In genomic region chr3:136195258-136196063, GRCh38 we compare ENCODE assay signal across 8 cellular contexts. TPM values are rescaled to one million over a fixed set of nuclear protein-coding genes. Genes with fewer than 3 reads are reported as not detected.
DNase-seq lines count a peak whose midpoint lies in the region; ATAC-seq, FAIRE-seq and TF ChIP-seq lines count a peak whose summit lies in the region.

No MANE protein-coding gene starts in this region.

- peaks cover 2% of the 10 kb centered on the region for H3K36me3 Mint-ChIP-seq in progenitor cell of endocrine pancreas (ENCODE audit: insufficient read depth)

- ATAC-seq in GM21381 (IDR thresholded peaks at IDR 0.05; ENCODE audit: unreplicated experiment): peak; percentile 31
- peak; percentile 40 for ATAC-seq in RWPE2 (ENCODE audit: low read depth)

- peak in 1 of 2 donors; percentile 41 for TF ChIP-seq POLR2A in adrenal gland (IDR thresholded peaks at IDR 0.05)

- H3K4me3 ChIP-seq in HUES6 (ENCODE audit: low read depth, low read length) (peak overlapping the region; percentile 91), RWPE2 (ENCODE audit: severe bottlenecking) (peak overlapping the region; percentile 89), adrenal gland (peak overlapping the region; percentile 25 to 81 (median 68)), left ventricle myocardium inferior (peak overlapping the region; percentile 77)

- H3K4me1 ChIP-seq in HUES6 (ENCODE audit: control insufficient read depth, insufficient read depth, low read length) (peaks cover 21% of the 10 kb centered on the region), RWPE2 (ENCODE audit: insufficient read depth, poor library complexity, severe bottlenecking) (peaks cover 17% of the 10 kb centered on the region), adrenal gland (replicated peaks in 1 of 2) (peaks cover 36 to 41% of the 10 kb centered on the region in 2 donors), left ventricle myocardium inferior (peaks cover 62% of the 10 kb centered on the region)

- 0% methylated on average over 13 to 102 of the region's 103 CpGs for WGBS in adrenal gland, 4 donors

- peaks cover 37% of the 10 kb centered on the region for H3K4me1 Mint-ChIP-seq in progenitor cell of endocrine pancreas (ENCODE audit: low read depth)

- intact Hi-C loops in adrenal gland (cut with DNase I): loop anchor here in 1 of 2 donors (5.0 to 10.0 kb wide), 2 partner anchors 52 to 111 kb away; no protein-coding TSS in a partner anchor
- intact Hi-C loops in left ventricle myocardium inferior (cut with micrococcal nuclease): loop anchor here (10.0 kb wide), 1 partner anchor 49 kb away; no protein-coding TSS in a partner anchor

- peak overlapping the region; percentile 99 for H3K27ac Mint-ChIP-seq in progenitor cell of endocrine pancreas

- H3K27me3 Mint-ChIP-seq in progenitor cell of endocrine pancreas: no peaks in the 10 kb centered on the region

- TF ChIP-seq CTCF in RWPE2 (IDR thresholded peaks at IDR 0.05; ENCODE audit: poor library complexity, severe bottlenecking) (no peak), adrenal gland (IDR thresholded peaks at IDR 0.05) (no peak), left ventricle myocardium inferior (IDR thresholded peaks at IDR 0.05; ENCODE audit: borderline replicate concordance) (no peak), progenitor cell of endocrine pancreas (IDR thresholded peaks at IDR 0.05; ENCODE audit: unreplicated experiment) (no peak)

- peak overlapping the region; percentile 88 for H3K27ac ChIP-seq in HUES6 (ENCODE audit: low read depth, low read length)
- H3K27ac ChIP-seq in RWPE2 (ENCODE audit: poor library complexity, severe bottlenecking): peak overlapping the region; percentile 95
- H3K27ac ChIP-seq in adrenal gland: peak overlapping the region; percentile 98 to 100 (median 100)
- H3K27ac ChIP-seq in left ventricle myocardium inferior (replicated peaks): peak overlapping the region; percentile 100

- peak overlapping the region; percentile 87 for H3K9ac ChIP-seq in HUES6 (ENCODE audit: low read length)

- peak; percentile 81 for DNase-seq in EH (ENCODE audit: low read depth)
- peak; percentile 82 for DNase-seq in RWPE2 (ENCODE audit: low spot score)
- DNase-seq in adrenal gland: peak; percentile 68 to 87 (median 83)
- DNase-seq in left ventricle myocardium inferior: peak; percentile 58
- peak; percentile 61 for DNase-seq in progenitor cell of endocrine pancreas (ENCODE audit: low spot score, unreplicated experiment)
- peak; percentile 67 for DNase-seq in urothelium cell line (ENCODE audit: low spot score)

- no peaks in the 10 kb centered on the region for H3K27me3 ChIP-seq in HUES6 (ENCODE audit: control insufficient read depth, insufficient read depth, low read length)
- H3K27me3 ChIP-seq in RWPE2 (ENCODE audit: insufficient read depth, poor library complexity, severe bottlenecking): no peaks in the 10 kb centered on the region
- no peaks in the 10 kb centered on the region for H3K27me3 ChIP-seq in adrenal gland
- H3K27me3 ChIP-seq in left ventricle myocardium inferior (ENCODE audit: low read depth): no peaks in the 10 kb centered on the region

- FAIRE-seq in urothelium cell line (lab: Jason Lieb, UNC): no peak

- peaks cover 2% of the 10 kb centered on the region; the same call in 1 of the 2 replicates for H3K9me3 ChIP-seq in HUES6 (ENCODE audit: control insufficient read depth, insufficient read depth, low read depth, low read length)
- H3K9me3 ChIP-seq in RWPE2 (ENCODE audit: severe bottlenecking): peaks cover 2% of the 10 kb centered on the region
- H3K9me3 ChIP-seq in adrenal gland (replicated peaks in 1 of 3): no peaks in the 10 kb centered on the region
- H3K9me3 ChIP-seq in left ventricle myocardium inferior (replicated peaks): no peaks in the 10 kb centered on the region

- peak overlapping the region; percentile 98 for H3K4me3 Mint-ChIP-seq in progenitor cell of endocrine pancreas (ENCODE audit: low read depth)

- H3K36me3 ChIP-seq in HUES6 (ENCODE audit: control insufficient read depth, insufficient read depth, low read length): 0 out of 2 replicates have a peak, but pooled peaks cover 3% of the 10 kb centered on the region
- peaks cover 5% of the 10 kb centered on the region; the same call in 1 of the 2 replicates for H3K36me3 ChIP-seq in RWPE2 (ENCODE audit: low read depth)
- no peaks in the 10 kb centered on the region for H3K36me3 ChIP-seq in adrenal gland (replicated peaks in 1 of 2)
- no peaks in the 10 kb centered on the region for H3K36me3 ChIP-seq in left ventricle myocardium inferior

- no peaks in the 10 kb centered on the region for H3K9me3 Mint-ChIP-seq in progenitor cell of endocrine pancreas (ENCODE audit: low read depth)

RNA-seq across cellular contexts. Expression of gene MSL2, which starts 0.7 kb away (rescaled TPM):
- total RNA-seq in adrenal gland (10 to 100 TPM; 17.2 to 36.0 (median 26.5) TPM), left ventricle myocardium inferior (19.0 TPM), progenitor cell of endocrine pancreas (39.9 and 42.0 TPM in 2 replicates)
- 10 to 100 TPM in 1 of 3 donors, 1 to 10 TPM in 2; 4.0 to 18.7 (median 6.0) TPM for polyA plus RNA-seq in adrenal gland

RNA-seq across cellular contexts. Expression of gene PCCB, which starts 54.7 kb away (rescaled TPM):
- total RNA-seq in adrenal gland (100 to 1,000 TPM; 113 to 247 (median 137) TPM), left ventricle myocardium inferior (106 TPM), progenitor cell of endocrine pancreas (37.4 and 44.2 TPM in 2 replicates)
- 100 to 1,000 TPM in 1 of 3 donors, 10 to 100 TPM in 2; 24.6 to 156 (median 61.1) TPM for polyA plus RNA-seq in adrenal gland

Comparison
In these comparisons a context has a peak if more than half of its experiments do, and no peak if none do; other contexts are left out.
1. Peak in every context shown above with its lines: DNase-seq, ATAC-seq, H3K4me3 ChIP-seq and H3K27ac ChIP-seq.